Comparison of ENCODE assay signal across 8 cellular contexts in the genomic region with DNA sequence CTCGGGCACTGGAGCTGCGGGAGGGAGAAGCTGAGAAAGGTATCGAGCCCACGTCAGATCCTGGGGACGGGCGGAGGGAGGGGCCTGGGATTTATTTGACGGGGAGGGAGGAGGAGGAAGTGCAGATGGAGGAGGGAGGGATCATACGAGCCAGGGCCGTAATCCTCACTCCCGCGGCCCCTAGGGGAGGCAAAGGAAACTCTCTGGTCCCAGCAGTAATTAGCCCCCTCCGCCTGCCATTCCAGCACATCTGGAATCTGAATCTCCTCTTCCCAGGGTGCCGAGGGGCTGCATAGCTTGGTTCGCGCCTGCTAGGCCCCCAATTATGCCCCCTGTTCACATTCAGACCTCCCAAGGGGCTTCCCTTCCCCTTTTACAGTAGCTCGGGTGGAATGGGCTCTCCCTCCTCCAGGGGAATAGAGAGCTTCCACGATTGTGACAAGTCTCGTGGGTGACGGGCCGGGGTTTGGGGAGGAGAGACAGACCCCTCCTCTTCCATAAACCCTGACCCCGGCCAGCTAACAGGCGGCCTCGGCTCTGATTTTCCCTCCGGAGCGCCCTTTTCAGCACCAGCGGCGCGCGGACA. TPM values are rescaled to one million over a fixed set of nuclear protein-coding genes. Genes with fewer than 3 reads are reported as not detected.
DNase-seq lines count a peak whose midpoint lies in the region; ATAC-seq and TF ChIP-seq lines count a peak whose summit lies in the region.

TSS of gene SEZ6L2 (minus strand) at position 35 of the 586 bp plus-strand sequence. CDS start 531 bp downstream, outside the sequence.

- TF ChIP-seq POLR2A in testis (IDR thresholded peaks at IDR 0.05) = no peak

- H3K4me3 Mint-ChIP-seq in natural killer cell treated with Interleukin-12 subunit alpha and Interleukin-12 subunit beta and Interleukin-15 and Interleukin-18, amount 100 ng/mL, for 72 hours = peak within 1 kb of the TSS; percentile 74

- H3K27ac Mint-ChIP-seq in natural killer cell treated with Interleukin-12 subunit alpha and Interleukin-12 subunit beta and Interleukin-15 and Interleukin-18, amount 100 ng/mL, for 72 hours = no peak within 1 kb of the TSS

- H3K4me3 ChIP-seq in HAP-1 (peak within 1 kb of the TSS; percentile 45), testis (peak within 1 kb of the TSS; percentile 49 to 67)

- peaks cover 7 to 16% of the 10 kb centered on the region in 2 donors for H3K4me1 Mint-ChIP-seq in natural killer cell treated with Interleukin-12 subunit alpha and Interleukin-12 subunit beta and Interleukin-15 and Interleukin-18, amount 100 ng/mL, for 72 hours (ENCODE audit: low read depth in 2 of 2)

- intact Hi-C loops in testis (cut with DNase I; ENCODE audit: low total_unique reads) = no loop called here

- H3K4me1 ChIP-seq in HAP-1 = peaks cover 7% of the 10 kb centered on the region
- no peaks in the 10 kb centered on the region for H3K4me1 ChIP-seq in testis

- H3K36me3 ChIP-seq in HAP-1 (replicated peaks) = no peaks in the 10 kb centered on the region
- no peaks in the 10 kb centered on the region for H3K36me3 ChIP-seq in testis (ENCODE audit: low read depth, missing control alignments)

- no peak for ATAC-seq in natural killer cell treated with Interleukin-12 subunit alpha and Interleukin-12 subunit beta and Interleukin-15 and Interleukin-18, amount 100 ng/mL, for 72 hours
- no peak for ATAC-seq in GM21737 (IDR thresholded peaks at IDR 0.05; ENCODE audit: unreplicated experiment)

- H3K9me3 Mint-ChIP-seq in natural killer cell treated with Interleukin-12 subunit alpha and Interleukin-12 subunit beta and Interleukin-15 and Interleukin-18, amount 100 ng/mL, for 72 hours = no peaks in the 10 kb centered on the region

- H3K36me3 Mint-ChIP-seq in natural killer cell treated with Interleukin-12 subunit alpha and Interleukin-12 subunit beta and Interleukin-15 and Interleukin-18, amount 100 ng/mL, for 72 hours = no peaks in the 10 kb centered on the region

- H3K27me3 ChIP-seq in HAP-1 (ENCODE audit: low read depth) (no peaks in the 10 kb centered on the region), testis (no peaks in the 10 kb centered on the region)

- TF ChIP-seq CTCF in testis (IDR thresholded peaks at IDR 0.05) = no peak

- peaks cover 23 to 32% of the 10 kb centered on the region in 2 donors for H3K27me3 Mint-ChIP-seq in natural killer cell treated with Interleukin-12 subunit alpha and Interleukin-12 subunit beta and Interleukin-15 and Interleukin-18, amount 100 ng/mL, for 72 hours

- DNase-seq in Ammon's horn (ENCODE audit: low spot score) = peak; percentile 90
- peak; percentile 91 to 94 for DNase-seq in HAP-1 (ENCODE audit: low spot score in 2 of 2)
- peak; percentile 91 for DNase-seq in NCI-H446 treated with DMSO at 0.1 percent for 48 hours (lab: John Stamatoyannopoulos, UW)
- DNase-seq in activated CD8-positive, alpha-beta memory T cell treated with anti-CD3 and anti-CD28 coated beads, Interleukin-2, amount 50 U/mL, for 48 hours = peak; percentile 96
- peak; percentile 31 for DNase-seq in fibroblast of the conjunctiva (ENCODE audit: low read depth)
- DNase-seq in natural killer cell treated with Interleukin-12 subunit alpha and Interleukin-12 subunit beta and Interleukin-15 and Interleukin-18, amount 100 ng/mL, for 72 hours (ENCODE audit: low spot score) = peak; percentile 81
- peak; percentile 81 for DNase-seq in testis

- in situ Hi-C loops in HAP-1 (cut with MboI; ENCODE audit: low sequenced_read_pairs) = no loop called here

- WGBS in testis, 2 donors = 1% methylated on average over 24 to 29 of the region's 29 CpGs

- peak within 1 kb of the TSS in 1 of 2 donors; percentile 17 for H3K27ac ChIP-seq in testis

- H3K9me3 ChIP-seq in HAP-1 (no peaks in the 10 kb centered on the region), testis (no peaks in the 10 kb centered on the region)

RNA-seq across cellular contexts. Expression of gene SEZ6L2, which starts in this region (rescaled TPM):
- not detected for total RNA-seq in natural killer cell treated with Interleukin-12 subunit alpha and Interleukin-12 subunit beta and Interleukin-15 and Interleukin-18, amount 100 ng/mL, for 72 hours
- total RNA-seq in testis = 10 to 100 TPM; 43.7 to 57.5 TPM
- polyA plus RNA-seq in testis (ENCODE audit: insufficient read depth, low read depth, low replicate concordance) = 40.9 TPM

Comparison
In these comparisons a context has a peak if more than half of its experiments do, and no peak if none do; other contexts are left out.
1. RNA of gene SEZ6L2 (total RNA-seq): 43.7 to 57.5 TPM in testis; not detected in natural killer cell treated with Interleukin-12 subunit alpha and Interleukin-12 subunit beta and Interleukin-15 and Interleukin-18, amount 100 ng/mL, for 72 hours; every median in the first group is over 10 times any median in the second.
2. Peak in DNase-seq in natural killer cell treated with Interleukin-12 subunit alpha and Interleukin-12 subunit beta and Interleukin-15 and Interleukin-18, amount 100 ng/mL, for 72 hours; RNA of the gene not detected or under 1 TPM.
3. DNase-seq: peak in every context shown above with its lines; median percentile 96 in activated CD8-positive, alpha-beta memory T cell treated with anti-CD3 and anti-CD28 coated beads, Interleukin-2, amount 50 U/mL, for 48 hours; 92 in HAP-1; 91 in NCI-H446 treated with DMSO at 0.1 percent for 48 hours; 90 in Ammon's horn; 81 in natural killer cell treated with Interleukin-12 subunit alpha and Interleukin-12 subunit beta and Interleukin-15 and Interleukin-18, amount 100 ng/mL, for 72 hours; 81 in testis; 31 in fibroblast of the conjunctiva.